Comparison of ENCODE assay signal across 10 cellular contexts in genomic region chr22:38869663-38870062, GRCh38. TPM values are rescaled to one million over a fixed set of nuclear protein-coding genes. Genes with fewer than 3 reads are reported as not detected.
DNase-seq lines count a peak whose midpoint lies in the region; ATAC-seq, FAIRE-seq and TF ChIP-seq lines count a peak whose summit lies in the region.
"Had no signal": no experiment of that assay in that cellular context is flagged by ENCODE, and none has a peak within 500 bp of the region (broad histone marks: within the 10 kb centered on the region; RNA-seq: fewer than 3 reads in every experiment).

No MANE protein-coding gene starts in this region.

- peak overlapping the region; percentile 94 for H3K4me3 Mint-ChIP-seq in activated naive CD8-positive, alpha-beta T cell treated with anti-CD3 and anti-CD28 coated beads for 36 hours
- H3K4me3 Mint-ChIP-seq in naive B cell = peak overlapping the region in 2 of 8 donors; percentile 61 to 89

- H3K27me3 ChIP-seq in H7 (ENCODE audit: control insufficient read depth, insufficient read depth, low read length) = no peaks in the 10 kb centered on the region
- H3K27me3 ChIP-seq: SJSA1 had no signal

- DNase-seq in GM12891 (ENCODE audit: insufficient read length, low spot score) (no peak), naive B cell (no peak), H7 (no peak), GM19239 (ENCODE audit: insufficient read length, low spot score) (no peak), inferior parietal cortex (ENCODE audit: extremely low spot score) (no peak), midbrain (lab: John Stamatoyannopoulos, UW) (no peak)
- DNase-seq in activated naive CD8-positive, alpha-beta T cell treated with anti-CD3 and anti-CD28 coated beads for 36 hours = no peak

- TF ChIP-seq CTCF in 22Rv1 (IDR thresholded peaks at IDR 0.05) = no peak

- no peaks in the 10 kb centered on the region for H3K9me3 Mint-ChIP-seq in activated naive CD8-positive, alpha-beta T cell treated with anti-CD3 and anti-CD28 coated beads for 36 hours
- no peaks in the 10 kb centered on the region for H3K9me3 Mint-ChIP-seq in naive B cell

- peak overlapping the region; percentile 83 for H3K27ac ChIP-seq in 22Rv1
- H3K27ac ChIP-seq: SJSA1 had no signal

- H3K36me3 ChIP-seq in H7 (replicated peaks; ENCODE audit: control insufficient read depth, insufficient read depth, low read length) = peaks cover 16% of the 10 kb centered on the region

- no peak for ATAC-seq in naive B cell (ENCODE audit: low read depth in 2 of 2)

- H3K4me3 ChIP-seq in H7 (ENCODE audit: insufficient read depth, low read depth, low read length) = no peak overlapping the region
- H3K4me3 ChIP-seq: mucosa of descending colon, SJSA1 had no signal

- peaks cover 47% of the 10 kb centered on the region for H3K4me1 Mint-ChIP-seq in activated naive CD8-positive, alpha-beta T cell treated with anti-CD3 and anti-CD28 coated beads for 36 hours
- peaks cover 28 to 44% (median 41%) of the 10 kb centered on the region in 3 donors for H3K4me1 Mint-ChIP-seq in naive B cell

- TF ChIP-seq POLR2A in GM12891 (IDR thresholded peaks at IDR 0.05; ENCODE audit: low read depth, low read length) = no peak

- FAIRE-seq in GM12891 (lab: Jason Lieb, UNC) (peak; percentile 38), GM19239 (lab: Jason Lieb, UNC) (no peak)

- peak overlapping the region; percentile 94 for H3K27ac Mint-ChIP-seq in activated naive CD8-positive, alpha-beta T cell treated with anti-CD3 and anti-CD28 coated beads for 36 hours
- H3K27ac Mint-ChIP-seq in naive B cell = peak overlapping the region in 4 of 6 donors; percentile 60 to 95 (median 82)

- H3K27me3 Mint-ChIP-seq in activated naive CD8-positive, alpha-beta T cell treated with anti-CD3 and anti-CD28 coated beads for 36 hours = no peaks in the 10 kb centered on the region
- peaks cover 0 to 10% (median 10%) of the 10 kb centered on the region in 3 donors for H3K27me3 Mint-ChIP-seq in naive B cell

- H3K36me3 Mint-ChIP-seq in activated naive CD8-positive, alpha-beta T cell treated with anti-CD3 and anti-CD28 coated beads for 36 hours = peaks cover 30% of the 10 kb centered on the region
- H3K36me3 Mint-ChIP-seq in naive B cell = no peaks in the 10 kb centered on the region

TF ChIP-seq in GM12891, 5 proteins besides CTCF, POLR2A, EP300 and RAD21:
- TF ChIP-seq PAX5 (IDR thresholded peaks at IDR 0.05; ENCODE audit: insufficient read depth, low read length, severe bottlenecking) (no peak), POLR2AphosphoS5 (IDR thresholded peaks at IDR 0.05; ENCODE audit: low read depth, low read length) (no peak), POU2F2 (IDR thresholded peaks at IDR 0.05; ENCODE audit: low read depth, low read length) (no peak), SPI1 (IDR thresholded peaks at IDR 0.05; ENCODE audit: low read depth, low read length) (no peak), TAF1 (IDR thresholded peaks at IDR 0.05; ENCODE audit: low read depth, low read length) (no peak)

RNA-seq across cellular contexts. Expression of gene CBX6, which starts 2.4 kb away (rescaled TPM):
- 39.0 TPM for polyA plus RNA-seq in GM12891 (2012; ENCODE audit: low read depth, missing spikeins)
- 100 to 1,000 TPM; 141 TPM for total RNA-seq in activated naive CD8-positive, alpha-beta T cell treated with anti-CD3 and anti-CD28 coated beads for 36 hours
- polyA plus RNA-seq in naive B cell (ENCODE audit: low read depth in 6 of 6) = 1 to 10 TPM; 1.1 to 5.0 (median 3.7) TPM
- 18.3 and 19.2 TPM in 2 replicates for total RNA-seq in H7 (2014; rRNA removed; shearing (Covaris generic))

RNA-seq across cellular contexts. Expression of gene NPTXR, which starts 25.8 kb away (rescaled TPM):
- 0.08 TPM for polyA plus RNA-seq in GM12891 (2012; ENCODE audit: low read depth, missing spikeins)
- total RNA-seq in activated naive CD8-positive, alpha-beta T cell treated with anti-CD3 and anti-CD28 coated beads for 36 hours = under 1 TPM; 0.85 to 0.88 TPM
- polyA plus RNA-seq in naive B cell (ENCODE audit: low read depth in 6 of 6) = under 1 TPM in 3 of 6 donors, not detected in 3; 0.05 to 0.17 (median 0.11) TPM
- 3.6 and 3.7 TPM in 2 replicates for total RNA-seq in H7 (2014; rRNA removed; shearing (Covaris generic))
